Comparison of ENCODE assay signal across 1 cellular context in genomic region chr1:53413175-53414001, GRCh38.
TF ChIP-seq lines count a peak whose summit lies in the region.

No MANE protein-coding gene starts in this region.

TF ChIP-seq in GM12878, 131 proteins besides CTCF, POLR2A, EP300 and RAD21 (continued from another document):
- TF ChIP-seq NBN (IDR thresholded peaks at IDR 0.05) = peak; percentile 88; the same call in 1 of the 2 replicates
- TF ChIP-seq GATAD2B (conservative IDR thresholded peaks at IDR 0.05; ENCODE audit: low read depth) = peak; percentile 66; the same call in 1 of the 2 replicates
- TF ChIP-seq MTA3 (IDR thresholded peaks at IDR 0.05; ENCODE audit: borderline replicate concordance, low read length) = no peak
- TF ChIP-seq YY1 (IDR thresholded peaks at IDR 0.05; ENCODE audit: low read depth, low read length) = no peak
- no peak for TF ChIP-seq BRCA1 (IDR thresholded peaks at IDR 0.05; ENCODE audit: low read depth, low read length)
- no peak for TF ChIP-seq HCFC1 (IDR thresholded peaks at IDR 0.05; ENCODE audit: low read length)
- peak; percentile 93 to 96 for TF ChIP-seq IKZF2 (IDR thresholded peaks at IDR 0.05)
- peak; percentile 64; the same call in 1 of the 2 replicates for TF ChIP-seq ZNF217 (IDR thresholded peaks at IDR 0.05)
- no peak for TF ChIP-seq SRF (IDR thresholded peaks at IDR 0.05; ENCODE audit: low read depth in 2 of 2, low read length in 2 of 2)
- no peak for TF ChIP-seq ZNF207 (IDR thresholded peaks at IDR 0.05; ENCODE audit: borderline replicate concordance)
- no peak for TF ChIP-seq REST (IDR thresholded peaks at IDR 0.05; ENCODE audit: low read depth, low read length)
- peak; percentile 81 for TF ChIP-seq ZNF687 (IDR thresholded peaks at IDR 0.05)
- TF ChIP-seq RELA (IDR thresholded peaks at IDR 0.05; ENCODE audit: borderline replicate concordance, partially characterized antibody) = peak; percentile 48
- no peak for TF ChIP-seq ZNF592 (IDR thresholded peaks at IDR 0.05)
- TF ChIP-seq SP1 (IDR thresholded peaks at IDR 0.05; ENCODE audit: low read depth, low read length) = peak; percentile 13
- TF ChIP-seq JUNB (IDR thresholded peaks at IDR 0.05) = peak; percentile 79
- peak; percentile 58; the same call in 1 of the 2 replicates for TF ChIP-seq CREM (IDR thresholded peaks at IDR 0.05; ENCODE audit: low read depth)
- TF ChIP-seq POLR2AphosphoS5 (IDR thresholded peaks at IDR 0.05; ENCODE audit: low read length) = no peak
- peak; percentile 57; the same call in 1 of the 2 replicates for TF ChIP-seq PKNOX1 (IDR thresholded peaks at IDR 0.05)
- no peak for TF ChIP-seq NRF1 (conservative IDR thresholded peaks at IDR 0.05; ENCODE audit: low read depth, low read length)
- no peak for TF ChIP-seq NKRF (conservative IDR thresholded peaks at IDR 0.05)
- no peak for TF ChIP-seq PML (IDR thresholded peaks at IDR 0.05; ENCODE audit: low read length)
- no peak for TF ChIP-seq RBBP5 (conservative IDR thresholded peaks at IDR 0.05)
- TF ChIP-seq CHD4 (IDR thresholded peaks at IDR 0.05) = no peak
- TF ChIP-seq DPF2 (IDR thresholded peaks at IDR 0.05) = peak; percentile 97
